ENCODE assay signal across 9 cellular contexts in the genomic region with DNA sequence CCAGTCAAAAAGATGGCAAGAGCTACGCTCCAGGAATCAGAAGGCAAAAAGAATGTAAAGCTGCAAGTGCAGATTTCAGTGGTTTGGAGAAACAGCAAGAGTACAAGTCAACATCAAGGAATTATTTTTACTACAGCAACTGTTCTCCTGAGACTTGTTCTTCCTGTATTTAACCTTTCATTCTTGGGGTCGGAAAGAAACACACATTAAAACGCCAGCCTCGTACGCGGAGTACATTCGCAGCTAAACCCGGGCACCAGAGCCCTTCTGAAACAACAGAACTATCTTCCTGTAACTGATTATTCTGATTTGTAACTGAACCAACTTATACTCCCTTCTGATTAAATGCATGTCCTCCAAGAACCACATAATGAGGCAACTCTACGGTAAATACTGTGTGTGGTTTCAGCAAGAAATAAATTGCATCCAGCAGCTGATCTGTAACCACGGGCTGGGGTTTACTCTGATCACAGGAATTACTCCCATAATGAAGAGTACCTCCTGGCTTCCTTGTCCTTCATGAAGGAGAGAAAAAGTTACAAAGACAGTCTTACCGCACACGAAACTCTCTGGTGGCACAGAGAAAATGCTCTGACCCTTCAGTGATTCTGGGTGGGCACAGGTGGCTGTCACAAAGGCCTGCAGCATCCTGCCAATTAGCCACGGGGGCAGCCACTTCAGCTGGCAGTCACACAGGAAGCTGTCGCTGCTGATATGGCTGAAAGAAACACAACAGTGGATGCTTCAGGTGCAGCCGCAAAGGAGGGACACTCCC.
DNase-seq lines count a peak whose midpoint lies in the region; ATAC-seq and TF ChIP-seq lines count a peak whose summit lies in the region.
"Had no signal": no experiment of that assay in that cellular context is flagged by ENCODE, and none has a peak within 500 bp of the region (broad histone marks: within the 10 kb centered on the region; RNA-seq: fewer than 3 reads in every experiment).

No MANE protein-coding gene starts in this region.

- TF ChIP-seq CTCF in NB4 (IDR thresholded peaks at IDR 0.05; ENCODE audit: low read depth, low read length) (no peak), mesothelial cell of epicardium (IDR thresholded peaks at IDR 0.05; ENCODE audit: unreplicated experiment) (no peak)

- peak overlapping the region; percentile 77 to 91 (median 90) for H3K4me3 Mint-ChIP-seq in CD8-positive, alpha-beta memory T cell
- H3K4me3 Mint-ChIP-seq in activated naive CD8-positive, alpha-beta T cell = peak overlapping the region; percentile 81
- peak overlapping the region; percentile 18 for H3K4me3 Mint-ChIP-seq in natural killer cell treated with Interleukin-12 subunit alpha and Interleukin-12 subunit beta and Interleukin-15 and Interleukin-18, amount 100 ng/mL, for 72 hours
- no peak overlapping the region for H3K4me3 Mint-ChIP-seq in mesothelial cell of epicardium

- peaks cover 57 to 67% (median 64%) of the 10 kb centered on the region in 3 donors for H3K4me1 Mint-ChIP-seq in CD8-positive, alpha-beta memory T cell
- peaks cover 59% of the 10 kb centered on the region for H3K4me1 Mint-ChIP-seq in activated naive CD8-positive, alpha-beta T cell (ENCODE audit: low read depth)
- H3K4me1 Mint-ChIP-seq in natural killer cell treated with Interleukin-12 subunit alpha and Interleukin-12 subunit beta and Interleukin-15 and Interleukin-18, amount 100 ng/mL, for 72 hours (ENCODE audit: low read depth in 2 of 2) = peaks cover 23 to 34% of the 10 kb centered on the region in 2 donors
- no peaks in the 10 kb centered on the region for H3K4me1 Mint-ChIP-seq in mesothelial cell of epicardium

- ATAC-seq in GM21526 (IDR thresholded peaks at IDR 0.05; ENCODE audit: low FRiP score, unreplicated experiment) = peak; percentile 72
- ATAC-seq in natural killer cell treated with Interleukin-12 subunit alpha and Interleukin-12 subunit beta and Interleukin-15 and Interleukin-18, amount 100 ng/mL, for 72 hours = peak; percentile 52 to 55

- no peaks in the 10 kb centered on the region for H3K9me3 ChIP-seq in CD8-positive, alpha-beta memory T cell (ENCODE audit: low read length)

- peaks cover 47% of the 10 kb centered on the region for H3K4me1 ChIP-seq in CD8-positive, alpha-beta memory T cell (ENCODE audit: insufficient read depth, low read length)

- peak overlapping the region; percentile 88 to 99 (median 96) for H3K27ac Mint-ChIP-seq in CD8-positive, alpha-beta memory T cell
- peak overlapping the region; percentile 87 for H3K27ac Mint-ChIP-seq in activated naive CD8-positive, alpha-beta T cell
- peak overlapping the region; percentile 53 to 58 for H3K27ac Mint-ChIP-seq in natural killer cell treated with Interleukin-12 subunit alpha and Interleukin-12 subunit beta and Interleukin-15 and Interleukin-18, amount 100 ng/mL, for 72 hours
- H3K27ac Mint-ChIP-seq in mesothelial cell of epicardium = no peak overlapping the region

- H3K27ac ChIP-seq in CD8-positive, alpha-beta memory T cell (ENCODE audit: low read depth, low read length) = peak overlapping the region; percentile 34
- H3K27ac ChIP-seq: epithelial cell of prostate had no signal

- peak overlapping the region; percentile 41 for H3K4me3 ChIP-seq in CD8-positive, alpha-beta memory T cell (ENCODE audit: low read length)
- no peak overlapping the region for H3K4me3 ChIP-seq in NB4 (ENCODE audit: low read depth, low read length)

- CTCF ChIA-PET in CD8-positive, alpha-beta memory T cell (lab: Charles Lee) = interaction anchor here (1.0 to 4.2 kb wide), 12 partner anchors 14 to 429 kb away, joined by 3 to 24 read pairs (median 5); no protein-coding TSS in a partner anchor

- no peaks in the 10 kb centered on the region for H3K27me3 Mint-ChIP-seq in CD8-positive, alpha-beta memory T cell
- H3K27me3 Mint-ChIP-seq in activated naive CD8-positive, alpha-beta T cell = no peaks in the 10 kb centered on the region
- H3K27me3 Mint-ChIP-seq in natural killer cell treated with Interleukin-12 subunit alpha and Interleukin-12 subunit beta and Interleukin-15 and Interleukin-18, amount 100 ng/mL, for 72 hours = no peaks in the 10 kb centered on the region
- no peaks in the 10 kb centered on the region for H3K27me3 Mint-ChIP-seq in mesothelial cell of epicardium (ENCODE audit: low read depth)

- H3K27me3 ChIP-seq in CD8-positive, alpha-beta memory T cell (ENCODE audit: insufficient read depth, low read length, poor library complexity, severe bottlenecking) = no peaks in the 10 kb centered on the region

- DNase-seq in CD8-positive, alpha-beta memory T cell = peak; percentile 42 to 81 (median 54)
- DNase-seq in NB4 (ENCODE audit: low read depth) = peak; percentile 4
- no peak for DNase-seq in natural killer cell treated with Interleukin-12 subunit alpha and Interleukin-12 subunit beta and Interleukin-15 and Interleukin-18, amount 100 ng/mL, for 72 hours (ENCODE audit: low spot score)
- DNase-seq in mesothelial cell of epicardium (ENCODE audit: low spot score in 2 of 2, unreplicated experiment in 2 of 2) = no peak
- no peak for DNase-seq in SHP77 (lab: John Stamatoyannopoulos, UW)
- no peak for DNase-seq in NOMO-1 treated with DMSO at 0.1 percent for 48 hours (lab: John Stamatoyannopoulos, UW; ENCODE audit: unreplicated experiment)

- POLR2A ChIA-PET in CD8-positive, alpha-beta memory T cell (lab: Charles Lee) = interaction anchor here (0.8 to 1.4 kb wide), 2 partner anchors 92 to 117 kb away, joined by 3 to 10 read pairs; no protein-coding TSS in a partner anchor

- H3K9me3 Mint-ChIP-seq in CD8-positive, alpha-beta memory T cell = no peaks in the 10 kb centered on the region
- H3K9me3 Mint-ChIP-seq in activated naive CD8-positive, alpha-beta T cell (ENCODE audit: low read depth) = no peaks in the 10 kb centered on the region
- H3K9me3 Mint-ChIP-seq in natural killer cell treated with Interleukin-12 subunit alpha and Interleukin-12 subunit beta and Interleukin-15 and Interleukin-18, amount 100 ng/mL, for 72 hours = no peaks in the 10 kb centered on the region
- peaks cover 17% of the 10 kb centered on the region for H3K9me3 Mint-ChIP-seq in mesothelial cell of epicardium

- peaks cover 7% of the 10 kb centered on the region for H3K36me3 ChIP-seq in CD8-positive, alpha-beta memory T cell (ENCODE audit: insufficient read depth, low read length)

- TF ChIP-seq POLR2A in NB4 (IDR thresholded peaks at IDR 0.05; ENCODE audit: extremely low read depth, insufficient read length) = no peak

- H3K36me3 Mint-ChIP-seq in CD8-positive, alpha-beta memory T cell = peaks cover 9 to 78% (median 14%) of the 10 kb centered on the region in 3 donors
- peaks cover 17% of the 10 kb centered on the region for H3K36me3 Mint-ChIP-seq in activated naive CD8-positive, alpha-beta T cell
- peaks cover 4% of the 10 kb centered on the region for H3K36me3 Mint-ChIP-seq in natural killer cell treated with Interleukin-12 subunit alpha and Interleukin-12 subunit beta and Interleukin-15 and Interleukin-18, amount 100 ng/mL, for 72 hours
- H3K36me3 Mint-ChIP-seq in mesothelial cell of epicardium = peaks cover 13% of the 10 kb centered on the region

Comparison
In these comparisons a context has a peak if more than half of its experiments do, and no peak if none do; other contexts are left out.
1. DNase-seq: peak in CD8-positive, alpha-beta memory T cell (5 of 5) and NB4 (single experiment); none in natural killer cell treated with Interleukin-12 subunit alpha and Interleukin-12 subunit beta and Interleukin-15 and Interleukin-18, amount 100 ng/mL, for 72 hours (single experiment), mesothelial cell of epicardium (0 of 2), SHP77 (0 of 2) and NOMO-1 treated with DMSO at 0.1 percent for 48 hours (single experiment).